In the genomic region with DNA sequence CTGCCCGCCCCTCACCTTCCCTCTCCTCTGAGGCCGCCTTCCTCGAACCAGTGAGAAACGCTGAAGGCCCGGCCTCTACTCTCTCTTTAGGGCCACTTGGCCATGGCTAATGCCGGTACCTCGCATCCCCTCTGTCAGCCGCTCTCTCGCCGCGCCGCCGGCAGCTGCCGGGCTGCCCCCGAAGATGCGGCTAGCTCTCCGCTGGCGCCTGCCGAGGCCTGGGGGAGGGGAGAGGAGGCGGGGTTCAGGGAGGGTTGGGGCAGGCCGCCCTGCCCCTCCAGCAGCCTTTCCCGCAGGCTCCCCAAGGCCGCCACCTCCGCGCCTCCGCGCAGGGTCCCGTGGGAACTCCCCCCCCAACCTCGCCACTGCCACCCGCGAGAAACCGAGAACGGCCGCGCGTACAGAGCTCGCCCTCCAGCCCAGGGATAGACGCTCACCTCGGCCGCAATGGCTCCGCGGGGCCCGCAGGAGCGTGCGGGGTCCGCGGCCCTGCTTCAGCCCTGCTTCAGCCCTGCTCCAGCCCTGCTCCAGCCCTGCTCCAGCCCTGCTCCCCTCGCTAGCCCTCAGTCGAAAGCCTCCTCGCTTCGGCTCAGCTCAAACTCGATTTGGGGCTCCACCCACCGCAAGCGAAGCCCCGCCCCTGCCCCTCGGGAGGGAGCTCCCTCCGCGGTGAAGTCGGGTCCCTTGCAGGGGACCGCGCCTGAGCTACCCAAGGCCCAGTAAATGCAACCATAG, we compare ENCODE assay signal across 1 cellular context.
A peak's percentile ranks its signal among the peaks of the same experiment; 100 is the strongest.
TF ChIP-seq lines count a peak whose summit lies in the region.

A gene with protein sequence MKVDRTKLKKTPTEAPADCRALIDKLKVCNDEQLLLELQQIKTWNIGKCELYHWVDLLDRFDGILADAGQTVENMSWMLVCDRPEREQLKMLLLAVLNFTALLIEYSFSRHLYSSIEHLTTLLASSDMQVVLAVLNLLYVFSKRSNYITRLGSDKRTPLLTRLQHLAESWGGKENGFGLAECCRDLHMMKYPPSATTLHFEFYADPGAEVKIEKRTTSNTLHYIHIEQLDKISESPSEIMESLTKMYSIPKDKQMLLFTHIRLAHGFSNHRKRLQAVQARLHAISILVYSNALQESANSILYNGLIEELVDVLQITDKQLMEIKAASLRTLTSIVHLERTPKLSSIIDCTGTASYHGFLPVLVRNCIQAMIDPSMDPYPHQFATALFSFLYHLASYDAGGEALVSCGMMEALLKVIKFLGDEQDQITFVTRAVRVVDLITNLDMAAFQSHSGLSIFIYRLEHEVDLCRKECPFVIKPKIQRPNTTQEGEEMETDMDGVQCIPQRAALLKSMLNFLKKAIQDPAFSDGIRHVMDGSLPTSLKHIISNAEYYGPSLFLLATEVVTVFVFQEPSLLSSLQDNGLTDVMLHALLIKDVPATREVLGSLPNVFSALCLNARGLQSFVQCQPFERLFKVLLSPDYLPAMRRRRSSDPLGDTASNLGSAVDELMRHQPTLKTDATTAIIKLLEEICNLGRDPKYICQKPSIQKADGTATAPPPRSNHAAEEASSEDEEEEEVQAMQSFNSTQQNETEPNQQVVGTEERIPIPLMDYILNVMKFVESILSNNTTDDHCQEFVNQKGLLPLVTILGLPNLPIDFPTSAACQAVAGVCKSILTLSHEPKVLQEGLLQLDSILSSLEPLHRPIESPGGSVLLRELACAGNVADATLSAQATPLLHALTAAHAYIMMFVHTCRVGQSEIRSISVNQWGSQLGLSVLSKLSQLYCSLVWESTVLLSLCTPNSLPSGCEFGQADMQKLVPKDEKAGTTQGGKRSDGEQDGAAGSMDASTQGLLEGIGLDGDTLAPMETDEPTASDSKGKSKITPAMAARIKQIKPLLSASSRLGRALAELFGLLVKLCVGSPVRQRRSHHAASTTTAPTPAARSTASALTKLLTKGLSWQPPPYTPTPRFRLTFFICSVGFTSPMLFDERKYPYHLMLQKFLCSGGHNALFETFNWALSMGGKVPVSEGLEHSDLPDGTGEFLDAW (N-terminal part only) (minus strand): TSS at position 569 of the 735 bp plus-strand sequence. CDS start 32,612 bp downstream, outside the sequence.

TF ChIP-seq in HepG2, 621 proteins besides CTCF, POLR2A, EP300 and RAD21 (continued from another document and continues in another):
- TF ChIP-seq ZBTB14 (CRISPR knock-in tag; IDR thresholded peaks at IDR 0.05): no peak
- TF ChIP-seq, protein P1, sequence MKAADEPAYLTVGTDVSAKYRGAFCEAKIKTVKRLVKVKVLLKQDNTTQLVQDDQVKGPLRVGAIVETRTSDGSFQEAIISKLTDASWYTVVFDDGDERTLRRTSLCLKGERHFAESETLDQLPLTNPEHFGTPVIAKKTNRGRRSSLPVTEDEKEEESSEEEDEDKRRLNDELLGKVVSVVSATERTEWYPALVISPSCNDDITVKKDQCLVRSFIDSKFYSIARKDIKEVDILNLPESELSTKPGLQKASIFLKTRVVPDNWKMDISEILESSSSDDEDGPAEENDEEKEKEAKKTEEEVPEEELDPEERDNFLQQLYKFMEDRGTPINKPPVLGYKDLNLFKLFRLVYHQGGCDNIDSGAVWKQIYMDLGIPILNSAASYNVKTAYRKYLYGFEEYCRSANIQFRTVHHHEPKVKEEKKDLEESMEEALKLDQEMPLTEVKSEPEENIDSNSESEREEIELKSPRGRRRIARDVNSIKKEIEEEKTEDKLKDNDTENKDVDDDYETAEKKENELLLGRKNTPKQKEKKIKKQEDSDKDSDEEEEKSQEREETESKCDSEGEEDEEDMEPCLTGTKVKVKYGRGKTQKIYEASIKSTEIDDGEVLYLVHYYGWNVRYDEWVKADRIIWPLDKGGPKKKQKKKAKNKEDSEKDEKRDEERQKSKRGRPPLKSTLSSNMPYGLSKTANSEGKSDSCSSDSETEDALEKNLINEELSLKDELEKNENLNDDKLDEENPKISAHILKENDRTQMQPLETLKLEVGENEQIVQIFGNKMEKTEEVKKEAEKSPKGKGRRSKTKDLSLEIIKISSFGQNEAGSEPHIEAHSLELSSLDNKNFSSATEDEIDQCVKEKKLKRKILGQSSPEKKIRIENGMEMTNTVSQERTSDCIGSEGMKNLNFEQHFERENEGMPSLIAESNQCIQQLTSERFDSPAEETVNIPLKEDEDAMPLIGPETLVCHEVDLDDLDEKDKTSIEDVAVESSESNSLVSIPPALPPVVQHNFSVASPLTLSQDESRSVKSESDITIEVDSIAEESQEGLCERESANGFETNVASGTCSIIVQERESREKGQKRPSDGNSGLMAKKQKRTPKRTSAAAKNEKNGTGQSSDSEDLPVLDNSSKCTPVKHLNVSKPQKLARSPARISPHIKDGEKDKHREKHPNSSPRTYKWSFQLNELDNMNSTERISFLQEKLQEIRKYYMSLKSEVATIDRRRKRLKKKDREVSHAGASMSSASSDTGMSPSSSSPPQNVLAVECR (CRISPR knock-in tag; IDR thresholded peaks at IDR 0.05; ENCODE audit: borderline replicate concordance): peak; percentile 63; the same call in 1 of the 2 replicates
- no peak for TF ChIP-seq THYN1 (CRISPR knock-in tag; IDR thresholded peaks at IDR 0.05; ENCODE audit: borderline replicate concordance, low read depth)
- no peak for TF ChIP-seq ZNF30 (CRISPR knock-in tag; IDR thresholded peaks at IDR 0.05)
- no peak for TF ChIP-seq MIER3 (CRISPR knock-in tag; IDR thresholded peaks at IDR 0.05; ENCODE audit: borderline replicate concordance)
- no peak for TF ChIP-seq ZNF256 (CRISPR knock-in tag; conservative IDR thresholded peaks at IDR 0.05)
- TF ChIP-seq, protein P2, sequence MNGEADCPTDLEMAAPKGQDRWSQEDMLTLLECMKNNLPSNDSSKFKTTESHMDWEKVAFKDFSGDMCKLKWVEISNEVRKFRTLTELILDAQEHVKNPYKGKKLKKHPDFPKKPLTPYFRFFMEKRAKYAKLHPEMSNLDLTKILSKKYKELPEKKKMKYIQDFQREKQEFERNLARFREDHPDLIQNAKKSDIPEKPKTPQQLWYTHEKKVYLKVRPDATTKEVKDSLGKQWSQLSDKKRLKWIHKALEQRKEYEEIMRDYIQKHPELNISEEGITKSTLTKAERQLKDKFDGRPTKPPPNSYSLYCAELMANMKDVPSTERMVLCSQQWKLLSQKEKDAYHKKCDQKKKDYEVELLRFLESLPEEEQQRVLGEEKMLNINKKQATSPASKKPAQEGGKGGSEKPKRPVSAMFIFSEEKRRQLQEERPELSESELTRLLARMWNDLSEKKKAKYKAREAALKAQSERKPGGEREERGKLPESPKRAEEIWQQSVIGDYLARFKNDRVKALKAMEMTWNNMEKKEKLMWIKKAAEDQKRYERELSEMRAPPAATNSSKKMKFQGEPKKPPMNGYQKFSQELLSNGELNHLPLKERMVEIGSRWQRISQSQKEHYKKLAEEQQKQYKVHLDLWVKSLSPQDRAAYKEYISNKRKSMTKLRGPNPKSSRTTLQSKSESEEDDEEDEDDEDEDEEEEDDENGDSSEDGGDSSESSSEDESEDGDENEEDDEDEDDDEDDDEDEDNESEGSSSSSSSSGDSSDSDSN (CRISPR knock-in tag; IDR thresholded peaks at IDR 0.05): peak; percentile 85
- no peak for TF ChIP-seq HCFC1 (IDR thresholded peaks at IDR 0.05; ENCODE audit: low read depth, low read length)
- peak; percentile 58 for TF ChIP-seq ZNF574 (CRISPR knock-in tag; IDR thresholded peaks at IDR 0.05)
- TF ChIP-seq ZBTB8A (CRISPR knock-in tag; IDR thresholded peaks at IDR 0.05; ENCODE audit: borderline replicate concordance, low read depth): no peak
- TF ChIP-seq FIP1L1 (IDR thresholded peaks at IDR 0.05; ENCODE audit: borderline replicate concordance, insufficient read depth, low read depth, low read length): no peak
- 0 out of 2 replicates have a peak, but pooled peaks have one; percentile 39 for TF ChIP-seq ZMYM4 (CRISPR knock-in tag; IDR thresholded peaks at IDR 0.05)
- TF ChIP-seq, protein P3, sequence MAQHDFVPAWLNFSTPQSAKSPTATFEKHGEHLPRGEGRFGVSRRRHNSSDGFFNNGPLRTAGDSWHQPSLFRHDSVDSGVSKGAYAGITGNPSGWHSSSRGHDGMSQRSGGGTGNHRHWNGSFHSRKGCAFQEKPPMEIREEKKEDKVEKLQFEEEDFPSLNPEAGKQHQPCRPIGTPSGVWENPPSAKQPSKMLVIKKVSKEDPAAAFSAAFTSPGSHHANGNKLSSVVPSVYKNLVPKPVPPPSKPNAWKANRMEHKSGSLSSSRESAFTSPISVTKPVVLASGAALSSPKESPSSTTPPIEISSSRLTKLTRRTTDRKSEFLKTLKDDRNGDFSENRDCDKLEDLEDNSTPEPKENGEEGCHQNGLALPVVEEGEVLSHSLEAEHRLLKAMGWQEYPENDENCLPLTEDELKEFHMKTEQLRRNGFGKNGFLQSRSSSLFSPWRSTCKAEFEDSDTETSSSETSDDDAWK (CRISPR knock-in tag; IDR thresholded peaks at IDR 0.05): no peak
- no peak for TF ChIP-seq ZFP36L1 (CRISPR knock-in tag; IDR thresholded peaks at IDR 0.05)
- peak; percentile 35 for TF ChIP-seq YY1 (IDR thresholded peaks at IDR 0.05; ENCODE audit: insufficient read depth, insufficient replicate concordance, low read depth, low read length)
- TF ChIP-seq ZNF451 (CRISPR knock-in tag; IDR thresholded peaks at IDR 0.05): 0 out of 2 replicates have a peak, but pooled peaks have one; percentile 39
- TF ChIP-seq THAP11 (CRISPR knock-in tag; IDR thresholded peaks at IDR 0.05): peak; percentile 41; the same call in 1 of the 2 replicates
- no peak for TF ChIP-seq FOXJ3 (CRISPR knock-in tag; IDR thresholded peaks at IDR 0.05; ENCODE audit: borderline replicate concordance)
- TF ChIP-seq MBNL3 (CRISPR knock-in tag; conservative IDR thresholded peaks at IDR 0.05): no peak
- no peak for TF ChIP-seq ZNF775 (CRISPR knock-in tag; IDR thresholded peaks at IDR 0.05; ENCODE audit: borderline replicate concordance)
- no peak for TF ChIP-seq PHF20 (CRISPR knock-in tag; IDR thresholded peaks at IDR 0.05)
- TF ChIP-seq HDAC1 (CRISPR knock-in tag; IDR thresholded peaks at IDR 0.05): peak; percentile 52; the same call in 1 of the 2 replicates
- TF ChIP-seq RFXANK (CRISPR knock-in tag; IDR thresholded peaks at IDR 0.05): no peak
- TF ChIP-seq ZZZ3 (CRISPR knock-in tag; IDR thresholded peaks at IDR 0.05; ENCODE audit: borderline replicate concordance): no peak
- TF ChIP-seq FOXK2 (IDR thresholded peaks at IDR 0.05): no peak
- TF ChIP-seq ZNF850 (CRISPR knock-in tag; conservative IDR thresholded peaks at IDR 0.05): no peak
- TF ChIP-seq ZFP36 (IDR thresholded peaks at IDR 0.05; ENCODE audit: borderline replicate concordance, low read depth, low read length, partially characterized antibody): no peak
- no peak for TF ChIP-seq MTA1 (CRISPR knock-in tag; IDR thresholded peaks at IDR 0.05; ENCODE audit: borderline replicate concordance)
- TF ChIP-seq NFIB (CRISPR knock-in tag; IDR thresholded peaks at IDR 0.05; ENCODE audit: borderline replicate concordance): no peak
- TF ChIP-seq HIVEP1 (CRISPR knock-in tag; IDR thresholded peaks at IDR 0.05): 0 out of 2 replicates have a peak, but pooled peaks have one; percentile 23
- TF ChIP-seq ZNF333 (CRISPR knock-in tag; IDR thresholded peaks at IDR 0.05; ENCODE audit: borderline replicate concordance): 0 out of 2 replicates have a peak, but pooled peaks have one; percentile 30
- 0 out of 2 replicates have a peak, but pooled peaks have one; percentile 31 for TF ChIP-seq RXRA (CRISPR knock-in tag; IDR thresholded peaks at IDR 0.05)
- TF ChIP-seq ZSCAN22 (CRISPR knock-in tag; IDR thresholded peaks at IDR 0.05): no peak
- no peak for TF ChIP-seq SPEN (CRISPR knock-in tag; IDR thresholded peaks at IDR 0.05; ENCODE audit: low read depth)
- no peak for TF ChIP-seq TCF7L2 (IDR thresholded peaks at IDR 0.05; ENCODE audit: low read depth, low read length)
- peak; percentile 22; the same call in 1 of the 2 replicates for TF ChIP-seq SP5 (CRISPR knock-in tag; IDR thresholded peaks at IDR 0.05; ENCODE audit: borderline replicate concordance, low read depth)
- peak; percentile 68; the same call in 1 of the 2 replicates for TF ChIP-seq ZNF501 (CRISPR knock-in tag; IDR thresholded peaks at IDR 0.05)
- TF ChIP-seq, protein P4, sequence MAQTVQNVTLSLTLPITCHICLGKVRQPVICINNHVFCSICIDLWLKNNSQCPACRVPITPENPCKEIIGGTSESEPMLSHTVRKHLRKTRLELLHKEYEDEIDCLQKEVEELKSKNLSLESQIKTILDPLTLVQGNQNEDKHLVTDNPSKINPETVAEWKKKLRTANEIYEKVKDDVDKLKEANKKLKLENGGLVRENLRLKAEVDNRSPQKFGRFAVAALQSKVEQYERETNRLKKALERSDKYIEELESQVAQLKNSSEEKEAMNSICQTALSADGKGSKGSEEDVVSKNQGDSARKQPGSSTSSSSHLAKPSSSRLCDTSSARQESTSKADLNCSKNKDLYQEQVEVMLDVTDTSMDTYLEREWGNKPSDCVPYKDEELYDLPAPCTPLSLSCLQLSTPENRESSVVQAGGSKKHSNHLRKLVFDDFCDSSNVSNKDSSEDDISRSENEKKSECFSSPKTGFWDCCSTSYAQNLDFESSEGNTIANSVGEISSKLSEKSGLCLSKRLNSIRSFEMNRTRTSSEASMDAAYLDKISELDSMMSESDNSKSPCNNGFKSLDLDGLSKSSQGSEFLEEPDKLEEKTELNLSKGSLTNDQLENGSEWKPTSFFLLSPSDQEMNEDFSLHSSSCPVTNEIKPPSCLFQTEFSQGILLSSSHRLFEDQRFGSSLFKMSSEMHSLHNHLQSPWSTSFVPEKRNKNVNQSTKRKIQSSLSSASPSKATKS (CRISPR knock-in tag; IDR thresholded peaks at IDR 0.05): no peak
- no peak for TF ChIP-seq MTA3 (CRISPR knock-in tag; IDR thresholded peaks at IDR 0.05)
- TF ChIP-seq PHF21A (CRISPR knock-in tag; IDR thresholded peaks at IDR 0.05): 0 out of 2 replicates have a peak, but pooled peaks have one; percentile 1
